23 cellular contexts compared by ENCODE assay signal in genomic region chr9:31700252-31701045, GRCh38.
A peak's percentile ranks its signal among the peaks of the same experiment; 100 is the strongest.
DNase-seq lines count a peak whose midpoint lies in the region; ATAC-seq and TF ChIP-seq lines count a peak whose summit lies in the region.
"Had no signal": no experiment of that assay in that cellular context is flagged by ENCODE, and none has a peak within 500 bp of the region (broad histone marks: within the 10 kb centered on the region; RNA-seq: fewer than 3 reads in every experiment).

No MANE protein-coding gene starts in this region.

- DNase-seq in stimulated activated CD4-positive, alpha-beta T cell treated with anti-CD3 and anti-CD28 coated beads, Interleukin-15, amount 100 ng/mL, for 24 hours = peak; percentile 5
- no peak for DNase-seq in stimulated activated CD4-positive, alpha-beta T cell treated with anti-CD3 and anti-CD28 coated beads, Interleukin-1b, Interleukin-23, amount 100 ng/mL, for 48 hours
- no peak for DNase-seq in RWPE2 (ENCODE audit: low spot score)
- DNase-seq in mammary epithelial cell = peak; percentile 95
- DNase-seq in stimulated activated naive B cell treated with anti-CD40 and anti-IgM and Interleukin-4, amounts not matched to agents 10 μg/mL and 1 μg/mL and 100 μg/mL, for 72 hours = no peak
- DNase-seq in mesenchymal stem cell = no peak
- no peak for DNase-seq in NCI-H524 (lab: John Stamatoyannopoulos, UW)
- DNase-seq in osteocyte (ENCODE audit: extremely low spot score, unreplicated experiment) = no peak
- DNase-seq: activated gamma-delta T cell; anterior cingulate cortex; CD4-positive, alpha-beta T cell; cerebellar nuclear complex; DMS153; glutamatergic neuron; H7; IMR-90; left ventricle myocardium superior; MM.1S; NCI-H1694; NCI-H526 treated with DMSO at 0.1 percent for 48 hours; SIG-M5; tibial artery had no signal

- H2AK5ac ChIP-seq in mesenchymal stem cell (ENCODE audit: low read length, severe bottlenecking) = no peak overlapping the region

- H3K27ac Mint-ChIP-seq in stimulated activated naive B cell treated with anti-CD40 and anti-IgM and Interleukin-4, amounts not matched to agents 10 μg/mL and 1 μg/mL and 100 μg/mL, for 72 hours = no peak overlapping the region
- H3K27ac Mint-ChIP-seq in osteocyte (ENCODE audit: unreplicated experiment) = no peak overlapping the region
- H3K27ac Mint-ChIP-seq: CD4-positive, alpha-beta T cell; T-helper 1 cell treated with Interleukin-12 subunit alpha and Interleukin-12 subunit beta and Interleukin-4 antibody, amounts not matched to agents 30 μg/mL and 1 μg/mL, for 36 hours had no signal

- H2AFZ ChIP-seq in mammary epithelial cell (ENCODE audit: low read depth, low read length) (peak overlapping the region; percentile 46), mesenchymal stem cell (ENCODE audit: low read depth, low read length) (no peak overlapping the region)

- intact Hi-C loops in mammary epithelial cell (cut with micrococcal nuclease) = loop anchor here (1.0 kb wide), 1 partner anchor 126 kb away; no protein-coding TSS in a partner anchor

- no TSS peak for BruUV-seq in mammary epithelial cell (replicated peaks; lab: Mats Ljungman, UMichigan)

- H2BK15ac ChIP-seq in mesenchymal stem cell (ENCODE audit: low read depth, poor library complexity, severe bottlenecking) = no peak overlapping the region

- H3K18ac ChIP-seq in mesenchymal stem cell (ENCODE audit: low read depth in 1 of 2, low read length in 2 of 2) = no peak overlapping the region

- H4K20me1 ChIP-seq in mammary epithelial cell (ENCODE audit: insufficient read depth, low read length) = no peaks in the 10 kb centered on the region

- dilution Hi-C loops in mammary epithelial cell (cut with HindIII; ENCODE audit: low sequenced_read_pairs) = no loop called here

- H3K79me2 ChIP-seq in mammary epithelial cell (ENCODE audit: insufficient read depth, low read length) = no peaks in the 10 kb centered on the region

- H3K23ac ChIP-seq in mesenchymal stem cell (ENCODE audit: low read length in 2 of 2) = no peak overlapping the region

- no peaks in the 10 kb centered on the region for H3K4me1 Mint-ChIP-seq in stimulated activated naive B cell treated with anti-CD40 and anti-IgM and Interleukin-4, amounts not matched to agents 10 μg/mL and 1 μg/mL and 100 μg/mL, for 72 hours
- no peaks in the 10 kb centered on the region for H3K4me1 Mint-ChIP-seq in osteocyte (ENCODE audit: unreplicated experiment)

- H3K27ac ChIP-seq in RWPE2 (ENCODE audit: poor library complexity, severe bottlenecking) (peak overlapping the region; percentile 13), mammary epithelial cell (ENCODE audit: insufficient read depth, low read depth, low read length) (peak overlapping the region; percentile 40), mesenchymal stem cell (ENCODE audit: low read length, poor library complexity, severe bottlenecking) (no peak overlapping the region)
- H3K27ac ChIP-seq: tibial artery had no signal

- H3K4me3 Mint-ChIP-seq in stimulated activated naive B cell treated with anti-CD40 and anti-IgM and Interleukin-4, amounts not matched to agents 10 μg/mL and 1 μg/mL and 100 μg/mL, for 72 hours = no peak overlapping the region
- H3K4me3 Mint-ChIP-seq in osteocyte (ENCODE audit: unreplicated experiment) = no peak overlapping the region
- H3K4me3 Mint-ChIP-seq: CD4-positive, alpha-beta T cell; T-helper 1 cell treated with Interleukin-12 subunit alpha and Interleukin-12 subunit beta and Interleukin-4 antibody, amounts not matched to agents 30 μg/mL and 1 μg/mL, for 36 hours had no signal

- ATAC-seq in RWPE2 (ENCODE audit: low read depth) = peak; percentile 95
- peak; percentile 29 to 80 for ATAC-seq in stimulated activated naive B cell treated with anti-CD40 and anti-IgM and Interleukin-4, amounts not matched to agents 10 μg/mL and 1 μg/mL and 100 μg/mL, for 72 hours (replicated peaks)
- ATAC-seq: left ventricle myocardium superior had no signal

- in situ Hi-C loops in mammary epithelial cell (cut with MboI; ENCODE audit: low sequenced_read_pairs in 2 of 2) = no loop called here

- H3K36me3 ChIP-seq in RWPE2 (ENCODE audit: low read depth) (no peaks in the 10 kb centered on the region), mammary epithelial cell (ENCODE audit: insufficient read depth, low read length) (no peaks in the 10 kb centered on the region), mesenchymal stem cell (ENCODE audit: control insufficient read depth in 1 of 2, insufficient read depth in 2 of 2, low read depth in 1 of 2, low read length in 2 of 2) (no peaks in the 10 kb centered on the region)
- H3K36me3 ChIP-seq: tibial artery had no signal

- 33% methylated on average over 3 of the region's 3 CpGs for WGBS in mammary epithelial cell (ENCODE audit: low coverage, missing lambda C conversion rate)
- WGBS in mesenchymal stem cell = 74% methylated on average over 2 of the region's 3 CpGs

- no peaks in the 10 kb centered on the region for H3K79me1 ChIP-seq in mesenchymal stem cell (replicated peaks; ENCODE audit: low read length, poor library complexity, severe bottlenecking)

- H2BK120ac ChIP-seq in mesenchymal stem cell (ENCODE audit: low read depth, low read length) = no peak overlapping the region

- no peaks in the 10 kb centered on the region for H3K9me3 Mint-ChIP-seq in stimulated activated naive B cell treated with anti-CD40 and anti-IgM and Interleukin-4, amounts not matched to agents 10 μg/mL and 1 μg/mL and 100 μg/mL, for 72 hours
- H3K9me3 Mint-ChIP-seq in osteocyte (ENCODE audit: unreplicated experiment) = no peaks in the 10 kb centered on the region
- H3K9me3 Mint-ChIP-seq: T-helper 1 cell treated with Interleukin-12 subunit alpha and Interleukin-12 subunit beta and Interleukin-4 antibody, amounts not matched to agents 30 μg/mL and 1 μg/mL, for 36 hours had no signal

- H3K4ac ChIP-seq in mesenchymal stem cell (ENCODE audit: low read depth in 1 of 2, low read length in 2 of 2) = no peak overlapping the region

- H4K91ac ChIP-seq in mesenchymal stem cell (ENCODE audit: low read length) = no peak overlapping the region

- H3K4me3 ChIP-seq in RWPE2 (ENCODE audit: severe bottlenecking) (no peak overlapping the region), mammary epithelial cell (replicated peaks in 1 of 3; ENCODE audit: insufficient read depth in 1 of 3, low read depth in 2 of 3, low read length in 3 of 3) (no peak overlapping the region), mesenchymal stem cell (ENCODE audit: insufficient read depth in 1 of 2, low read depth in 1 of 2, low read length in 2 of 2) (no peak overlapping the region)
- H3K4me3 ChIP-seq: tibial artery had no signal

- no peak overlapping the region for H3K14ac ChIP-seq in mesenchymal stem cell (ENCODE audit: low read length in 2 of 2)

- no peaks in the 10 kb centered on the region for H3K27me3 Mint-ChIP-seq in stimulated activated naive B cell treated with anti-CD40 and anti-IgM and Interleukin-4, amounts not matched to agents 10 μg/mL and 1 μg/mL and 100 μg/mL, for 72 hours
- H3K27me3 Mint-ChIP-seq in osteocyte (ENCODE audit: unreplicated experiment) = peaks cover 11% of the 10 kb centered on the region
- H3K27me3 Mint-ChIP-seq: CD4-positive, alpha-beta T cell had no signal

- H4K8ac ChIP-seq in mesenchymal stem cell (ENCODE audit: low read length) = no peak overlapping the region

- TF ChIP-seq CTCF in RWPE2 (IDR thresholded peaks at IDR 0.05; ENCODE audit: poor library complexity, severe bottlenecking) = no peak
- TF ChIP-seq CTCF in mammary epithelial cell (conservative IDR thresholded peaks at IDR 0.05 in 1 of 2, IDR thresholded peaks at IDR 0.05 in 1 of 2; ENCODE audit: extremely low read depth in 1 of 2, insufficient read depth in 1 of 2, low read depth in 1 of 2, low read length in 2 of 2) = no peak
- no peak for TF ChIP-seq CTCF in osteocyte (IDR thresholded peaks at IDR 0.05)

- H3K4me1 ChIP-seq in RWPE2 (ENCODE audit: insufficient read depth, poor library complexity, severe bottlenecking) = peaks cover 7% of the 10 kb centered on the region
- H3K4me1 ChIP-seq in mammary epithelial cell (ENCODE audit: insufficient read depth, low read length) = peaks cover 22% of the 10 kb centered on the region
- no peaks in the 10 kb centered on the region for H3K4me1 ChIP-seq in mesenchymal stem cell (ENCODE audit: control insufficient read depth, insufficient read depth, low read depth, low read length)
- H3K4me1 ChIP-seq: tibial artery had no signal

- H3K9ac ChIP-seq in mammary epithelial cell (ENCODE audit: insufficient read depth, low read length) = no peak overlapping the region
- no peak overlapping the region for H3K9ac ChIP-seq in mesenchymal stem cell (ENCODE audit: low read length)

- H2BK5ac ChIP-seq in mesenchymal stem cell (ENCODE audit: low read depth, low read length, poor library complexity, severe bottlenecking) = no peak overlapping the region

- H3K36me3 Mint-ChIP-seq in stimulated activated naive B cell treated with anti-CD40 and anti-IgM and Interleukin-4, amounts not matched to agents 10 μg/mL and 1 μg/mL and 100 μg/mL, for 72 hours = no peaks in the 10 kb centered on the region
- H3K36me3 Mint-ChIP-seq in osteocyte (ENCODE audit: unreplicated experiment) = no peaks in the 10 kb centered on the region

- H3K4me2 ChIP-seq in mammary epithelial cell (ENCODE audit: insufficient read depth, low read depth, low read length) (peak overlapping the region; percentile 28), mesenchymal stem cell (ENCODE audit: low read length, poor library complexity, severe bottlenecking) (no peak overlapping the region)

- H3K9me3 ChIP-seq in RWPE2 (ENCODE audit: severe bottlenecking) = no peaks in the 10 kb centered on the region
- H3K9me3 ChIP-seq in mammary epithelial cell (replicated peaks; ENCODE audit: insufficient read depth, low read length) = no peaks in the 10 kb centered on the region
- no peaks in the 10 kb centered on the region for H3K9me3 ChIP-seq in mesenchymal stem cell (ENCODE audit: control insufficient read depth, low read length)
- H3K9me3 ChIP-seq: tibial artery had no signal

- no peaks in the 10 kb centered on the region for H3K27me3 ChIP-seq in RWPE2 (ENCODE audit: insufficient read depth, poor library complexity, severe bottlenecking)
- no peaks in the 10 kb centered on the region for H3K27me3 ChIP-seq in mammary epithelial cell (ENCODE audit: insufficient read depth, low read length)
- no peaks in the 10 kb centered on the region for H3K27me3 ChIP-seq in mesenchymal stem cell (ENCODE audit: control insufficient read depth in 1 of 2, insufficient read depth in 1 of 2, low read length in 2 of 2)
- H3K27me3 ChIP-seq: tibial artery had no signal

- CTCF ChIA-PET in mammary epithelial cell (lab: Charles Lee; ENCODE audit: low non-redundant PET) = no interaction called here

- H2BK12ac ChIP-seq in mesenchymal stem cell (ENCODE audit: low read length in 2 of 2) = no peak overlapping the region

Comparison
In these comparisons a context has a peak if more than half of its experiments do, and no peak if none do; other contexts are left out.
1. DNase-seq: peak in stimulated activated CD4-positive, alpha-beta T cell treated with anti-CD3 and anti-CD28 coated beads, Interleukin-15, amount 100 ng/mL, for 24 hours (single experiment) and mammary epithelial cell (single experiment); none in stimulated activated CD4-positive, alpha-beta T cell treated with anti-CD3 and anti-CD28 coated beads, Interleukin-1b, Interleukin-23, amount 100 ng/mL, for 48 hours (single experiment), RWPE2 (single experiment), stimulated activated naive B cell treated with anti-CD40 and anti-IgM and Interleukin-4, amounts not matched to agents 10 μg/mL and 1 μg/mL and 100 μg/mL, for 72 hours (single experiment), mesenchymal stem cell (single experiment), NCI-H524 (0 of 2) and osteocyte (single experiment).